In genomic region chr2:29335391-29335790, GRCh38 we compare ENCODE assay signal across 26 cellular contexts.
"Had no signal": no experiment of that assay in that cellular context is flagged by ENCODE, and none has a peak within 500 bp of the region (broad histone marks: within the 10 kb centered on the region; RNA-seq: fewer than 3 reads in every experiment).

No MANE protein-coding gene starts in this region.

- H3K4me1 Mint-ChIP-seq: neural crest cell; stimulated activated naive B cell treated with anti-CD40 and anti-IgM and Interleukin-4, amounts not matched to agents 10 μg/mL and 1 μg/mL and 100 μg/mL, for 72 hours had no signal

- H3K36me3 Mint-ChIP-seq: natural killer cell treated with Interleukin-12 subunit alpha and Interleukin-12 subunit beta and Interleukin-15 and Interleukin-18, amount 100 ng/mL, for 72 hours; stimulated activated effector memory CD8-positive, alpha-beta T cell treated with anti-CD3 and anti-CD28 coated beads, Interleukin-12 subunit alpha, Interleukin-12 subunit beta, amount 100 ng/mL, for 72 hours; stimulated activated naive B cell treated with anti-CD40 and anti-IgM and Interleukin-4, amounts not matched to agents 10 μg/mL and 1 μg/mL and 100 μg/mL, for 72 hours had no signal

- H3K4me1 ChIP-seq: pancreas, prostate gland, right atrium auricular region, stomach, thyroid gland, tibial nerve, upper lobe of left lung, vagina had no signal

- H3K27me3 ChIP-seq: neutrophil, pancreas, right atrium auricular region, stomach, thyroid gland, tibial nerve, upper lobe of left lung, vagina had no signal

- ATAC-seq: natural killer cell treated with Interleukin-12 subunit alpha and Interleukin-12 subunit beta and Interleukin-15 and Interleukin-18, amount 100 ng/mL, for 72 hours; pancreas; sciatic nerve; stimulated activated effector memory CD8-positive, alpha-beta T cell treated with anti-CD3 and anti-CD28 coated beads, Interleukin-12 subunit alpha, Interleukin-12 subunit beta, amount 100 ng/mL, for 72 hours; stimulated activated naive B cell treated with anti-CD40 and anti-IgM and Interleukin-4, amounts not matched to agents 10 μg/mL and 1 μg/mL and 100 μg/mL, for 72 hours had no signal

- DNase-seq: nephron progenitor cell; nucleus accumbens; pancreas; retina; small intestine; stimulated activated CD4-positive, alpha-beta T cell treated with anti-CD3 and anti-CD28 coated beads, Interleukin-15, amount 100 ng/mL, for 24 hours; stimulated activated CD4-positive, alpha-beta T cell treated with anti-CD3 and anti-CD28 coated beads, Interleukin-2, amount 100 ng/mL, for 24 hours; stimulated activated CD4-positive, alpha-beta T cell treated with anti-CD3 and anti-CD28 coated beads, Interleukin-2, amount 100 ng/mL, for 48 hours; stimulated activated CD4-positive, alpha-beta T cell treated with anti-CD3 and anti-CD28 coated beads, Interleukin-4, amount 100 ng/mL, for 24 hours; stimulated activated naive B cell treated with anti-CD40 and anti-IgM and Interleukin-4, amounts not matched to agents 10 μg/mL and 1 μg/mL and 100 μg/mL, for 72 hours; stimulated activated naive CD4-positive, alpha-beta T cell treated with Interleukin-2 at 50 U/mL for 16 hours; stomach; thyroid gland; trophoblast cell; upper lobe of left lung had no signal

- H3K27ac Mint-ChIP-seq: natural killer cell treated with Interleukin-12 subunit alpha and Interleukin-12 subunit beta and Interleukin-15 and Interleukin-18, amount 100 ng/mL, for 72 hours; stimulated activated effector memory CD8-positive, alpha-beta T cell treated with anti-CD3 and anti-CD28 coated beads, Interleukin-12 subunit alpha, Interleukin-12 subunit beta, amount 100 ng/mL, for 72 hours; stimulated activated naive B cell treated with anti-CD40 and anti-IgM and Interleukin-4, amounts not matched to agents 10 μg/mL and 1 μg/mL and 100 μg/mL, for 72 hours; stimulated activated naive CD8-positive, alpha-beta T cell treated with anti-CD3 and anti-CD28 coated beads, Interleukin-15, Interleukin-2, amounts not matched to agents 100 ng/mL and 50 ng/mL, for 24 hours had no signal

- H3K9me3 ChIP-seq: neutrophil, pancreas, prostate gland, right atrium auricular region, stomach, thoracic aorta, thyroid gland, tibial nerve, upper lobe of left lung, vagina had no signal

- H3K27ac ChIP-seq: neutrophil, pancreas, prostate gland, right atrium auricular region, stomach, thoracic aorta, thyroid gland, tibial nerve, upper lobe of left lung, vagina had no signal

- H3K4me3 Mint-ChIP-seq: natural killer cell treated with Interleukin-12 subunit alpha and Interleukin-12 subunit beta and Interleukin-15 and Interleukin-18, amount 100 ng/mL, for 72 hours; neural crest cell; stimulated activated effector memory CD8-positive, alpha-beta T cell treated with anti-CD3 and anti-CD28 coated beads, Interleukin-12 subunit alpha, Interleukin-12 subunit beta, amount 100 ng/mL, for 72 hours; stimulated activated naive B cell treated with anti-CD40 and anti-IgM and Interleukin-4, amounts not matched to agents 10 μg/mL and 1 μg/mL and 100 μg/mL, for 72 hours; stimulated activated naive CD8-positive, alpha-beta T cell treated with anti-CD3 and anti-CD28 coated beads, Interleukin-15, Interleukin-2, amounts not matched to agents 100 ng/mL and 50 ng/mL, for 24 hours had no signal

- H3K36me3 ChIP-seq: neutrophil, pancreas, prostate gland, right atrium auricular region, stomach, thoracic aorta, thyroid gland, tibial nerve, upper lobe of left lung, vagina had no signal

- H3K4me3 ChIP-seq: pancreas, prostate gland, right atrium auricular region, stomach, thoracic aorta, thyroid gland, tibial nerve, upper lobe of left lung, vagina had no signal

- H3K9me3 Mint-ChIP-seq: natural killer cell treated with Interleukin-12 subunit alpha and Interleukin-12 subunit beta and Interleukin-15 and Interleukin-18, amount 100 ng/mL, for 72 hours; neural crest cell; stimulated activated effector memory CD8-positive, alpha-beta T cell treated with anti-CD3 and anti-CD28 coated beads, Interleukin-12 subunit alpha, Interleukin-12 subunit beta, amount 100 ng/mL, for 72 hours; stimulated activated naive B cell treated with anti-CD40 and anti-IgM and Interleukin-4, amounts not matched to agents 10 μg/mL and 1 μg/mL and 100 μg/mL, for 72 hours; stimulated activated naive CD8-positive, alpha-beta T cell treated with anti-CD3 and anti-CD28 coated beads, Interleukin-15, Interleukin-2, amounts not matched to agents 100 ng/mL and 50 ng/mL, for 24 hours had no signal
